Comparison of ENCODE assay signal across 8 cellular contexts in the genomic region with DNA sequence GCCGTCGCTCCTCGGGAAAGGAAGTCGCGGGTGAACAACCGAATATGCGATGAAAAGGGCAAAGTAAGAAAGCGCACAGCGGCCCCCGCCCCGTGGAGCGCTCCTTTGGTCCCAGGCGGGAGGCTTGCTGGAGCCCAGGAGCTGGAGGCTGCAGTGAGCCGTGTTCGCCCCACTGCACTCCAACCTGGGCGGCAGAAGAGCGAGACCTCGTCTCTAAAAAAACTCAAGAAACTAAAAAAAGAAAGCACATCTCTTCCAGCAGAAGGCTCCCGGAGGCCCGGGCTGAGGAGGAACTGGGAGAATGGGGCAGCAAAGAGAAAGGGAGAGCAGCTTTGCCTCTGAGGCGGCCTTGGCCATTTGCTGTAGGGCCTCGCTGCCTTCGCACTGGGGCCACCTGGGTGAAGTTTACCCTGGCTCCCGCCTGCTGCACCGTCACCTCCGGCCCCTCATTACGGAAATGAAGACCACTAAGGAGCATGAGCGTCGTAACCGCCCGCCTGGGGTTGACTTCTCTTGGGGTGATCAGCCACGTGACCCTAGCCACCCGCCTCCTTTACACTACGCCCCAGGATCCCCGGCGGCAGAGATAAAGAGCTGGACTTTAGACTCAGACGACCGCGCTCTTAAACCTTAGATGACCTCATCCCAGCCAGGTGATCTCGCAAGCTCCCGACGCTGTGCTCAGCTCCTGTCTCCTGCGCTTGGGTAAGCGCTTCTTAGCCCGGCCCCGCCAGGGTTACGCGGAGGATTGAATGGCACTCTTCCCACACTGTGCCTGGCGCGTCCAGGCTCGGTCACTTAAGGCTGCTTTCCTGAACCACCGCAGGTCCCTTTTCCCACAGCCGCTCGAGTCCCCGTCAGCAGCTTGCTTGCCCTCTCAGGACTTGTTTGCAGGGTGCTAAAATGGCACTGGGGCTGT.
DNase-seq lines count a peak whose midpoint lies in the region; ATAC-seq and TF ChIP-seq lines count a peak whose summit lies in the region.

No MANE protein-coding gene starts in this region.

- ATAC-seq in GM18511 (IDR thresholded peaks at IDR 0.05; ENCODE audit: unreplicated experiment) (peak; percentile 90), HG02588 (IDR thresholded peaks at IDR 0.05; ENCODE audit: unreplicated experiment) (peak; percentile 85), GM18517 (IDR thresholded peaks at IDR 0.05; ENCODE audit: unreplicated experiment) (no peak)
- peak; percentile 85 to 89 for ATAC-seq in naive thymus-derived CD8-positive, alpha-beta T cell

- intact Hi-C loops in esophagus muscularis mucosa (cut with DNase I), result no loop called here

- peaks cover 0 to 11% (median 0%) of the 10 kb centered on the region in 3 donors for H3K36me3 Mint-ChIP-seq in naive thymus-derived CD8-positive, alpha-beta T cell

- no peak for TF ChIP-seq POLR2A in esophagus muscularis mucosa (IDR thresholded peaks at IDR 0.05; ENCODE audit: low read depth)

- WGBS in esophagus muscularis mucosa, result 47% methylated on average over 31 of the region's 55 CpGs

- H3K27me3 ChIP-seq in esophagus muscularis mucosa, result peaks cover 0 to 12% (median 0%) of the 10 kb centered on the region in 4 donors

- peaks cover 0 to 16% (median 7%) of the 10 kb centered on the region in 9 donors for H3K9me3 Mint-ChIP-seq in naive thymus-derived CD8-positive, alpha-beta T cell

- POLR2A ChIA-PET in naive thymus-derived CD8-positive, alpha-beta T cell (lab: Charles Lee), result interaction anchor here (0.6 kb wide), 1 partner anchor 162 kb away, joined by 4 read pairs; no protein-coding TSS in a partner anchor

- no peaks in the 10 kb centered on the region for H3K36me3 ChIP-seq in esophagus muscularis mucosa

- no peak for TF ChIP-seq EP300 in esophagus muscularis mucosa (IDR thresholded peaks at IDR 0.05)

- DNase-seq in activated CD4-positive, alpha-beta T cell treated with anti-CD3 and anti-CD28 coated beads, Interleukin-2, amount 50 U/mL, for 48 hours, result peak; percentile 4 to 16
- DNase-seq in esophagus muscularis mucosa (ENCODE audit: extremely low spot score) (no peak), putamen (ENCODE audit: low spot score) (no peak), NCI-H1694 (lab: John Stamatoyannopoulos, UW) (no peak)
- peak; percentile 8 to 70 (median 40) for DNase-seq in naive thymus-derived CD8-positive, alpha-beta T cell

- H3K27ac Mint-ChIP-seq in naive thymus-derived CD8-positive, alpha-beta T cell, result peak overlapping the region; percentile 7 to 94 (median 92)

- no peaks in the 10 kb centered on the region for H3K9me3 ChIP-seq in esophagus muscularis mucosa

- H3K27ac ChIP-seq in esophagus muscularis mucosa (replicated peaks in 1 of 4), result no peak overlapping the region

- H3K4me1 Mint-ChIP-seq in naive thymus-derived CD8-positive, alpha-beta T cell, result peaks cover 17 to 18% (median 17%) of the 10 kb centered on the region in 4 donors

- TF ChIP-seq CTCF in esophagus muscularis mucosa (IDR thresholded peaks at IDR 0.05), result no peak

- peak overlapping the region; percentile 83 to 96 (median 92) for H3K4me3 Mint-ChIP-seq in naive thymus-derived CD8-positive, alpha-beta T cell

- H3K27me3 Mint-ChIP-seq in naive thymus-derived CD8-positive, alpha-beta T cell, result peaks cover 0 to 4% (median 0%) of the 10 kb centered on the region in 5 donors

- H3K4me3 ChIP-seq in esophagus muscularis mucosa, result peak overlapping the region; percentile 34 to 53 (median 40)

- peaks cover 9 to 14% (median 12%) of the 10 kb centered on the region in 4 donors for H3K4me1 ChIP-seq in esophagus muscularis mucosa

Comparison
In these comparisons a context has a peak if more than half of its experiments do, and no peak if none do; other contexts are left out.
1. DNase-seq: peak in activated CD4-positive, alpha-beta T cell treated with anti-CD3 and anti-CD28 coated beads, Interleukin-2, amount 50 U/mL, for 48 hours (2 of 2) and naive thymus-derived CD8-positive, alpha-beta T cell (10 of 10); none in esophagus muscularis mucosa (single experiment), putamen (single experiment) and NCI-H1694 (single experiment).